Comparison of ENCODE assay signal across 26 cellular contexts in the genomic region with DNA sequence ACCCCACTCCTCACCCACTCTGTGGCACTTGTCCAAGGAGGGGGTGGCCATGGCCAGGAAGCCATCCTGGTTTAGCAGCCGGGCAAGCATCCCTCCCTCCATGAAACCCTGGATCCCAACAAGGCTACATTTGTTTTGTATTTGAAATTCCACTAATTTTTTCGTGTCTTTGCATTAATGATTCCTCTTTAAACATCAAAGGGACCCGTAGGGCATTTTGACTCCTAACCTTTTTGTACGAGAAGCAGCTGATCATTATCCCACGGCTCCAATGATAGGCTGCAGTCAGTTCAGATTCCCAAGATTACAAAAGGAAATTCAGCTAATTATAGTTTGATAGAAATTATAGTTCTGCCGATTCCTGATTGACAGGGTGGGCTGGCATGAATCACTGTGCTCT. TPM values are rescaled to one million over a fixed set of nuclear protein-coding genes. Genes with fewer than 3 reads are reported as not detected.
"Had no signal": no experiment of that assay in that cellular context is flagged by ENCODE, and none has a peak within 500 bp of the region (broad histone marks: within the 10 kb centered on the region; RNA-seq: fewer than 3 reads in every experiment).

No MANE protein-coding gene starts in this region.

- H3K9me3 Mint-ChIP-seq: activated B cell treated with CpG ODN at 0.5 μM for 24 hours; activated CD4-positive, alpha-beta memory T cell treated with anti-CD3 and anti-CD28 coated beads for 36 hours; activated CD4-positive, alpha-beta T cell treated with anti-CD3 and anti-CD28 coated beads, Interleukin-2, amount 10 ng/mL, durations not matched to agents 7 days and 5 days; activated naive CD4-positive, alpha-beta T cell treated with anti-CD3 and anti-CD28 coated beads, Interleukin-2, amount 50 U/mL, for 72 hours; activated naive CD8-positive, alpha-beta T cell treated with anti-CD3 and anti-CD28 coated beads, Interleukin-2, amount 50 U/mL, for 24 hours; activated T-cell treated with anti-CD3 and anti-CD28 coated beads, Interleukin-2, amount 50 U/mL, for 4 hours; T-cell had no signal

- H3K36me3 Mint-ChIP-seq: activated CD4-positive, alpha-beta memory T cell treated with anti-CD3 and anti-CD28 coated beads for 36 hours; activated naive CD4-positive, alpha-beta T cell treated with anti-CD3 and anti-CD28 coated beads, Interleukin-2, amount 50 U/mL, for 72 hours; T-cell had no signal

- DNase-seq: activated B cell treated with CpG ODN at 0.5 μM for 24 hours; activated CD4-positive, alpha-beta memory T cell treated with anti-CD3 and anti-CD28 coated beads for 36 hours; activated CD4-positive, alpha-beta T cell treated with anti-CD3 and anti-CD28 coated beads, Interleukin-2, amount 10 ng/mL, durations not matched to agents 7 days and 5 days; activated CD8-positive, alpha-beta memory T cell treated with anti-CD3 and anti-CD28 coated beads for 24 hours; activated effector memory CD4-positive, alpha-beta T cell treated with anti-CD3 and anti-CD28 coated beads, Interleukin-2, amount 50 U/mL, for 16 hours; activated naive CD4-positive, alpha-beta T cell treated with Interleukin-2 at 50 U/mL for 16 hours; activated naive CD8-positive, alpha-beta T cell treated with anti-CD3 and anti-CD28 coated beads, Interleukin-2, amount 50 U/mL, for 24 hours; activated T-cell treated with anti-CD3 and anti-CD28 coated beads, Interleukin-2, amount 50 U/mL, for 4 hours; amniotic stem cell; body of pancreas; central memory CD4-positive, alpha-beta T cell; NCI-H1092; NCI-H1417; NCI-H1930; NCI-H2171; NCI-H226; NCI-H526; NK-92 treated with Interleukin-12 subunit alpha and Interleukin-12 subunit beta, amount 100 ng/mL, for 24 hours; OCI-M1; SIG-M5; T-cell; T-helper 2 cell; T1000 had no signal

- H3K4me3 ChIP-seq: ascending aorta, body of pancreas, SK-N-MC had no signal

- ATAC-seq: activated naive CD4-positive, alpha-beta T cell treated with anti-CD3 and anti-CD28 coated beads, Interleukin-2, amount 50 U/mL, for 72 hours; activated naive CD8-positive, alpha-beta T cell treated with anti-CD3 and anti-CD28 coated beads, Interleukin-2, amount 50 U/mL, for 24 hours; activated T-cell treated with anti-CD3 and anti-CD28 coated beads, Interleukin-2, amount 50 U/mL, for 4 hours; body of pancreas; T-cell had no signal

- H3K4me3 Mint-ChIP-seq: activated B cell treated with CpG ODN at 0.5 μM for 24 hours; activated CD4-positive, alpha-beta memory T cell treated with anti-CD3 and anti-CD28 coated beads for 36 hours; activated CD4-positive, alpha-beta T cell treated with anti-CD3 and anti-CD28 coated beads, Interleukin-2, amount 10 ng/mL, durations not matched to agents 7 days and 5 days; activated naive CD8-positive, alpha-beta T cell treated with anti-CD3 and anti-CD28 coated beads, Interleukin-2, amount 50 U/mL, for 24 hours; activated T-cell treated with anti-CD3 and anti-CD28 coated beads, Interleukin-2, amount 50 U/mL, for 4 hours; T-cell had no signal

- H3K27ac ChIP-seq: ascending aorta, body of pancreas, SK-N-MC had no signal

- H3K27ac Mint-ChIP-seq: activated B cell treated with CpG ODN at 0.5 μM for 24 hours; activated CD4-positive, alpha-beta memory T cell treated with anti-CD3 and anti-CD28 coated beads for 36 hours; activated CD4-positive, alpha-beta T cell treated with anti-CD3 and anti-CD28 coated beads, Interleukin-2, amount 10 ng/mL, durations not matched to agents 7 days and 5 days; activated naive CD4-positive, alpha-beta T cell treated with anti-CD3 and anti-CD28 coated beads, Interleukin-2, amount 50 U/mL, for 72 hours; activated naive CD8-positive, alpha-beta T cell treated with anti-CD3 and anti-CD28 coated beads, Interleukin-2, amount 50 U/mL, for 24 hours; T-cell had no signal

- H3K9me3 ChIP-seq: ascending aorta, body of pancreas had no signal

- H3K27me3 Mint-ChIP-seq: activated B cell treated with CpG ODN at 0.5 μM for 24 hours; activated CD4-positive, alpha-beta memory T cell treated with anti-CD3 and anti-CD28 coated beads for 36 hours; activated CD4-positive, alpha-beta T cell treated with anti-CD3 and anti-CD28 coated beads, Interleukin-2, amount 10 ng/mL, durations not matched to agents 7 days and 5 days; T-cell had no signal

- H3K27me3 ChIP-seq: ascending aorta, body of pancreas had no signal

- H3K36me3 ChIP-seq: ascending aorta had no signal

RNA-seq across cellular contexts. Expression of gene MYEOV, which starts 10.7 kb away (rescaled TPM):
- total RNA-seq: activated CD4-positive, alpha-beta T cell treated with anti-CD3 and anti-CD28 coated beads, Interleukin-2, amount 10 ng/mL, durations not matched to agents 7 days and 5 days; activated naive CD4-positive, alpha-beta T cell treated with anti-CD3 and anti-CD28 coated beads, Interleukin-2, amount 50 U/mL, for 72 hours; ascending aorta had no signal
